25 cellular contexts compared by ENCODE assay signal in the genomic region with DNA sequence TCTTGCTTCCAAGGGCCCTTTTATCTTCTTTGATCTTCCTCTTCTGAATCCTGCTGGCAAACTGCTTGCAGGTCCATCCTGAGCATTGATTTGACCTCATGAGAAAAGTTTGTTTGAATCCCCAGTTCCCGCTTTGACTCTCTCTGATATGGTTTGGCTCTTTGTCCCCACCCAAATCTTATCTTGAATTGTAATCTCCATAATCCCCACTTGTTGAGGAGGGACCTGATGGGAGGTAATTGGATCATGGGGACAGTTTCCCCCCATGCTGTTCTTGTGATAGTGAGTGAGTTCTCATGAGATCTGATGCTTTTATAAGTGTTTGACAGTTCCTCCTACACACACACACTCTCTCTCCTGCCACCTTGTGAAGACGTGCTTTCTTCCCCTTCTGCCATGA.
"Had no signal": no experiment of that assay in that cellular context is flagged by ENCODE, and none has a peak within 500 bp of the region (broad histone marks: within the 10 kb centered on the region; RNA-seq: fewer than 3 reads in every experiment).

No MANE protein-coding gene starts in this region.

- DNase-seq: colonic mucosa; cortex of kidney; dermis blood vessel endothelial cell; dorsolateral prefrontal cortex; effector CD4-positive, alpha-beta T cell; effector CD8-positive, alpha-beta T cell; effector memory CD4-positive, alpha-beta T cell; effector memory CD8-positive, alpha-beta T cell; erythroblast; esophagus squamous epithelium; foreskin fibroblast; foreskin keratinocyte; foreskin melanocyte; gastrocnemius medialis; glutamatergic neuron; head of caudate nucleus; heart left ventricle; heart right ventricle had no signal

- H3K4me2 ChIP-seq: hepatocyte had no signal

- H3K27me3 ChIP-seq: colonic mucosa, dorsolateral prefrontal cortex, esophagus muscularis mucosa, esophagus squamous epithelium, foreskin keratinocyte, gastrocnemius medialis, gastroesophageal sphincter, heart left ventricle, hepatocyte had no signal

- H3K9me3 ChIP-seq: colonic mucosa, esophagus muscularis mucosa, esophagus squamous epithelium, gastrocnemius medialis, gastroesophageal sphincter had no signal

- ATAC-seq: effector memory CD8-positive, alpha-beta T cell; esophagus mucosa; foreskin keratinocyte; gastrocnemius medialis; gastroesophageal sphincter; heart left ventricle; heart right ventricle had no signal

- H3K4me3 Mint-ChIP-seq: dendritic cell treated with granulocyte-macrophage colony-stimulating factor and Interleukin-4, amounts not matched to agents 40 ng/mL and 50 ng/mL, for 4 days; effector memory CD8-positive, alpha-beta T cell had no signal

- H3K27ac ChIP-seq: colonic mucosa, coronary artery, dorsolateral prefrontal cortex, epithelial cell of prostate, esophagus muscularis mucosa, esophagus squamous epithelium, foreskin keratinocyte, gastrocnemius medialis, gastroesophageal sphincter, heart left ventricle, heart right ventricle, hepatocyte had no signal

- H3K79me2 ChIP-seq: hepatocyte had no signal

- H3K4me3 ChIP-seq: colonic mucosa, coronary artery, dorsolateral prefrontal cortex, esophagus muscularis mucosa, esophagus squamous epithelium, gastrocnemius medialis, gastroesophageal sphincter, heart left ventricle, heart right ventricle, hepatocyte had no signal

- H3K36me3 ChIP-seq: colonic mucosa, esophagus muscularis mucosa, esophagus squamous epithelium, gastrocnemius medialis, gastroesophageal sphincter, heart left ventricle, heart right ventricle had no signal

- H3K4me1 ChIP-seq: colonic mucosa, gastrocnemius medialis, gastroesophageal sphincter, heart left ventricle, heart right ventricle had no signal

- H3K27ac Mint-ChIP-seq: dendritic cell treated with granulocyte-macrophage colony-stimulating factor and Interleukin-4, amounts not matched to agents 40 ng/mL and 50 ng/mL, for 4 days; effector memory CD8-positive, alpha-beta T cell had no signal
